14 cellular contexts compared by ENCODE assay signal in the genomic region with DNA sequence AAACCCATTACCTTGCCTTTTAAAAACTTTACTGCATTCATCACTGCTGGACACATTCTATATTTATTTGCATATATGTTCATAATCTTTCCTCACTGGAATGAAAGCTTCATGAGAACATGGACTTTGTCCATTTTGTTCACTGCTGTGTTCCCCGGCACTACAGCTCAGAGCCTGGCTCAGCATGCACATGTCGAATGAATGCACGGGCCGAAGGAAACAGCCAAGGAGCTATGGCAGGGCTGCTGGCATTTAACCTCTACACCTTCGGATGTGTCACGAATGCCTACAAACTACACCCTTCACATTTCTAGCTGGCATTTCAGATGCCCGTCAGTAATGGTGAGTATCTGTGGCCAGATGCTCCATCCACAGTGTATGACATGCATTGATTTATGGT. TPM values are rescaled to one million over a fixed set of nuclear protein-coding genes. Genes with fewer than 3 reads are reported as not detected.
A peak's percentile ranks its signal among the peaks of the same experiment; 100 is the strongest.
DNase-seq lines count a peak whose midpoint lies in the region; ATAC-seq, FAIRE-seq and TF ChIP-seq lines count a peak whose summit lies in the region.
"Had no signal": no experiment of that assay in that cellular context is flagged by ENCODE, and none has a peak within 500 bp of the region (broad histone marks: within the 10 kb centered on the region; RNA-seq: fewer than 3 reads in every experiment).

No MANE protein-coding gene starts in this region.

- no peak for DNase-seq in CD4-positive, CD25-positive, alpha-beta regulatory T cell
- no peak for DNase-seq in GM12891 (ENCODE audit: insufficient read length, low spot score)
- no peak for DNase-seq in activated CD8-positive, alpha-beta T cell treated with anti-CD3 and anti-CD28 coated beads, Interleukin-2, amount 10 ng/mL, durations not matched to agents 7 days and 5 days
- no peak for DNase-seq in HuH-7 (ENCODE audit: low spot score)
- no peak for DNase-seq in stimulated activated CD4-positive, alpha-beta T cell treated with anti-CD3 and anti-CD28 coated beads, Interleukin-4, amount 100 ng/mL, for 1 hour
- DNase-seq in NK-92 (lab: John Stamatoyannopoulos, UW; ENCODE audit: unreplicated experiment): no peak
- DNase-seq in T1000 (lab: John Stamatoyannopoulos, UW): no peak
- DNase-seq: C1 segment of cervical spinal cord, esophagus squamous epithelium, left ventricle myocardium inferior, right lobe of liver had no signal

- CTCF ChIA-PET in activated CD8-positive, alpha-beta T cell treated with anti-CD3 and anti-CD28 coated beads, Interleukin-2, amount 10 ng/mL, durations not matched to agents 7 days and 5 days (lab: Charles Lee): interaction anchor here (0.6 to 3.0 kb wide), 6 partner anchors 9 to 383 kb away, joined by 3 to 27 read pairs (median 4); no protein-coding TSS in a partner anchor

- peaks cover 34% of the 10 kb centered on the region for H3K36me3 ChIP-seq in CD4-positive, CD25-positive, alpha-beta regulatory T cell (ENCODE audit: control insufficient read depth, insufficient read depth, low read length)
- peaks cover 10 to 17% of the 10 kb centered on the region in 2 donors for H3K36me3 ChIP-seq in mucosa of rectum (ENCODE audit: control insufficient read depth in 2 of 2, insufficient read depth in 2 of 2, low read length in 2 of 2)

- no peaks in the 10 kb centered on the region for H3K9me3 ChIP-seq in CD4-positive, CD25-positive, alpha-beta regulatory T cell (ENCODE audit: control insufficient read depth in 2 of 2, low read length in 2 of 2)
- H3K9me3 ChIP-seq in mucosa of rectum (ENCODE audit: control insufficient read depth in 2 of 2, low read length in 2 of 2): no peaks in the 10 kb centered on the region
- H3K9me3 ChIP-seq: esophagus squamous epithelium, left ventricle myocardium inferior, right lobe of liver had no signal

- peak; percentile 9 for FAIRE-seq in GM12891 (lab: Jason Lieb, UNC)
- FAIRE-seq: H1, K562 had no signal

- H3K27ac ChIP-seq in CD4-positive, CD25-positive, alpha-beta regulatory T cell (ENCODE audit: insufficient read depth, low read length, poor library complexity, severe bottlenecking): no peak overlapping the region
- peak overlapping the region; percentile 41 to 58 for H3K27ac ChIP-seq in mucosa of rectum (ENCODE audit: low read depth in 2 of 2, low read length in 2 of 2)
- H3K27ac ChIP-seq: left ventricle myocardium inferior, right lobe of liver had no signal

- ATAC-seq in CD4-positive, CD25-positive, alpha-beta regulatory T cell (ENCODE audit: low read depth in 2 of 2): no peak
- ATAC-seq in activated CD8-positive, alpha-beta T cell treated with anti-CD3 and anti-CD28 coated beads, Interleukin-2, amount 10 ng/mL, durations not matched to agents 7 days and 5 days: no peak
- ATAC-seq: K562, right lobe of liver had no signal

- peak overlapping the region; percentile 54 to 88 (median 62) for H3K27ac Mint-ChIP-seq in CD4-positive, CD25-positive, alpha-beta regulatory T cell
- peak overlapping the region; percentile 68 for H3K27ac Mint-ChIP-seq in activated CD8-positive, alpha-beta T cell treated with anti-CD3 and anti-CD28 coated beads, Interleukin-2, amount 10 ng/mL, durations not matched to agents 7 days and 5 days

- H3K4me1 ChIP-seq in CD4-positive, CD25-positive, alpha-beta regulatory T cell (ENCODE audit: control insufficient read depth, insufficient read depth, low read length, poor library complexity, severe bottlenecking): peaks cover 37% of the 10 kb centered on the region
- H3K4me1 ChIP-seq in mucosa of rectum (ENCODE audit: control insufficient read depth in 2 of 2, insufficient read depth in 2 of 2, low read length in 2 of 2): peaks cover 18 to 23% of the 10 kb centered on the region in 2 donors
- H3K4me1 ChIP-seq: right lobe of liver had no signal

- no peak overlapping the region for H3K4me3 ChIP-seq in CD4-positive, CD25-positive, alpha-beta regulatory T cell (ENCODE audit: low read depth, low read length)
- H3K4me3 ChIP-seq in mucosa of rectum (ENCODE audit: low read length in 2 of 2): peak overlapping the region in 1 of 2 donors; percentile 11
- H3K4me3 ChIP-seq: esophagus squamous epithelium, K562, left ventricle myocardium inferior, right lobe of liver had no signal

- POLR2A ChIA-PET in activated CD8-positive, alpha-beta T cell treated with anti-CD3 and anti-CD28 coated beads, Interleukin-2, amount 10 ng/mL, durations not matched to agents 7 days and 5 days (lab: Charles Lee): interaction anchor here (4.8 kb wide), 1 partner anchor 17 kb away, joined by 55 read pairs; a partner anchor contains a TSS

- H3K4me1 Mint-ChIP-seq in CD4-positive, CD25-positive, alpha-beta regulatory T cell: peaks cover 37 to 63% (median 50%) of the 10 kb centered on the region in 4 donors
- peaks cover 65% of the 10 kb centered on the region for H3K4me1 Mint-ChIP-seq in activated CD8-positive, alpha-beta T cell treated with anti-CD3 and anti-CD28 coated beads, Interleukin-2, amount 10 ng/mL, durations not matched to agents 7 days and 5 days (ENCODE audit: low read depth)

- no peaks in the 10 kb centered on the region for H3K27me3 Mint-ChIP-seq in CD4-positive, CD25-positive, alpha-beta regulatory T cell
- H3K27me3 Mint-ChIP-seq in activated CD8-positive, alpha-beta T cell treated with anti-CD3 and anti-CD28 coated beads, Interleukin-2, amount 10 ng/mL, durations not matched to agents 7 days and 5 days (ENCODE audit: low read depth): no peaks in the 10 kb centered on the region

- no peaks in the 10 kb centered on the region for H3K9me3 Mint-ChIP-seq in CD4-positive, CD25-positive, alpha-beta regulatory T cell
- H3K9me3 Mint-ChIP-seq in activated CD8-positive, alpha-beta T cell treated with anti-CD3 and anti-CD28 coated beads, Interleukin-2, amount 10 ng/mL, durations not matched to agents 7 days and 5 days (ENCODE audit: insufficient read depth): no peaks in the 10 kb centered on the region

- no peaks in the 10 kb centered on the region for H3K27me3 ChIP-seq in CD4-positive, CD25-positive, alpha-beta regulatory T cell (ENCODE audit: control insufficient read depth, insufficient read depth, low read length)
- no peaks in the 10 kb centered on the region for H3K27me3 ChIP-seq in mucosa of rectum (ENCODE audit: control insufficient read depth in 2 of 2, insufficient read depth in 2 of 2, low read length in 2 of 2)
- H3K27me3 ChIP-seq: esophagus squamous epithelium, right lobe of liver had no signal

- H3K36me3 Mint-ChIP-seq in CD4-positive, CD25-positive, alpha-beta regulatory T cell: peaks cover 45% of the 10 kb centered on the region
- peaks cover 46% of the 10 kb centered on the region for H3K36me3 Mint-ChIP-seq in activated CD8-positive, alpha-beta T cell treated with anti-CD3 and anti-CD28 coated beads, Interleukin-2, amount 10 ng/mL, durations not matched to agents 7 days and 5 days (ENCODE audit: low read depth)

- no peak for TF ChIP-seq POLR2A in GM12891 (IDR thresholded peaks at IDR 0.05; ENCODE audit: low read depth, low read length)

- H3K9ac ChIP-seq in mucosa of rectum (ENCODE audit: low read depth in 1 of 2, low read length in 2 of 2): no peak overlapping the region

- peak overlapping the region; percentile 26 to 86 (median 70) for H3K4me3 Mint-ChIP-seq in CD4-positive, CD25-positive, alpha-beta regulatory T cell
- H3K4me3 Mint-ChIP-seq in activated CD8-positive, alpha-beta T cell treated with anti-CD3 and anti-CD28 coated beads, Interleukin-2, amount 10 ng/mL, durations not matched to agents 7 days and 5 days: no peak overlapping the region

TF ChIP-seq in GM12891, 5 proteins besides CTCF, POLR2A, EP300 and RAD21:
- TF ChIP-seq POLR2AphosphoS5 (IDR thresholded peaks at IDR 0.05; ENCODE audit: low read depth, low read length) (no peak), POU2F2 (IDR thresholded peaks at IDR 0.05; ENCODE audit: low read depth, low read length) (no peak), SPI1 (IDR thresholded peaks at IDR 0.05; ENCODE audit: low read depth, low read length) (no peak), TAF1 (IDR thresholded peaks at IDR 0.05; ENCODE audit: low read depth, low read length) (no peak), PAX5 (IDR thresholded peaks at IDR 0.05; ENCODE audit: insufficient read depth, low read length, severe bottlenecking) (no peak)

RNA-seq across cellular contexts. Expression of a gene that starts 7.6 kb away (rescaled TPM):
- 48.9 TPM for total RNA-seq in CD4-positive, CD25-positive, alpha-beta regulatory T cell
- 100 to 1,000 TPM in 2 of 4 donors, 10 to 100 TPM in 2; 93.3 to 114 (median 103) TPM for polyA plus RNA-seq in CD4-positive, CD25-positive, alpha-beta regulatory T cell
- 39.7 TPM for polyA plus RNA-seq in GM12891 (2012; ENCODE audit: low read depth, missing spikeins)
- 10 to 100 TPM; 39.9 to 44.7 TPM for total RNA-seq in activated CD8-positive, alpha-beta T cell treated with anti-CD3 and anti-CD28 coated beads, Interleukin-2, amount 10 ng/mL, durations not matched to agents 7 days and 5 days

RNA-seq across cellular contexts. Expression of a gene that starts 18.4 kb away (rescaled TPM):
- total RNA-seq in CD4-positive, CD25-positive, alpha-beta regulatory T cell: 165 TPM
- polyA plus RNA-seq in CD4-positive, CD25-positive, alpha-beta regulatory T cell: 100 to 1,000 TPM; 462 to 528 (median 512) TPM
- 119 TPM for polyA plus RNA-seq in GM12891 (2012; ENCODE audit: low read depth, missing spikeins)
- total RNA-seq in activated CD8-positive, alpha-beta T cell treated with anti-CD3 and anti-CD28 coated beads, Interleukin-2, amount 10 ng/mL, durations not matched to agents 7 days and 5 days: 100 to 1,000 TPM; 227 to 233 TPM
